8 cellular contexts compared by ENCODE assay signal in the genomic region with DNA sequence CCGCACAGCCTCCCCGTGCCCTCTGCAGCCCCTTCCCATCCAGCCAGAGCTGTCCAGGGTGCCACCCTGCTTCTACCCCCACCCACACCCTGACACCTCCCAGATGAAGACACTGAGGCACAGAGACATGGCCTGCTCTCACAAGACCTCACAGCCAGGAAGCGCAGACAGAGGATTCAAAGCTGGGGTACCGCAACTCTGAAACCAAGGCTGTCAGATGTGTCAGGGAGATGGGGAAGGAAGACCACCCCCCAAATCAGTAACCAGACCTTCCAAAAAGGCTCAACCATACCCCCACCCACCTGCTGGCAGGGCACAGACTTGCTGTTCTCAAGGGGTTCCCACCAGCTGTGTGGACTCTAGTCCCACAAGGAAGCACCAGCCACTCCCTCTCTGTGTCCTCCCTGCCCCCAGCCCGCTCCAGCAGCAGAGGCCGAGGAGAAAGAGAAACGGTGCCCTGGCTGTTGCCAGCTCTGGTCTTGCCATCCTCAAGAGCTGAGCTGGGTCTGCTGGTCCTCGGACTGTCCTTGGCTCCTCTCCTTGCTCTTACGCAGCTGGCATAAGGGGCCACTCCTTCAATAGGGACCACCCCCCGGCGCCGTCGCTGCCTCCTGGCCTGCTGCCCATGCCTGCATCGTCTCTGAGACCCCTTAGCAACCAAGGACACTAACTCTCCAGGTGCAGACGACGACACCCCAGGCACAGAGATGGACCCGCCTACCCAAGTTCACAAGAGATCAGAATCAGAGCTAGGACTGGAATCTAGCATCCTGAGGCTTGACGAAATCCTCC. TPM values are rescaled to one million over a fixed set of nuclear protein-coding genes. Genes with fewer than 3 reads are reported as not detected.
A peak's percentile ranks its signal among the peaks of the same experiment; 100 is the strongest.
DNase-seq lines count a peak whose midpoint lies in the region; ATAC-seq, FAIRE-seq and TF ChIP-seq lines count a peak whose summit lies in the region.

No MANE protein-coding gene starts in this region.

- H3K9me3 ChIP-seq in HUES64 (ENCODE audit: insufficient read depth, low read depth, low read length) (no peaks in the 10 kb centered on the region), K562 (replicated peaks; ENCODE audit: control insufficient read depth, insufficient read depth, low read depth, low read length) (no peaks in the 10 kb centered on the region), lung (ENCODE audit: control insufficient read depth in 2 of 2, insufficient read depth in 1 of 2, low read length in 1 of 2) (no peaks in the 10 kb centered on the region), tibial artery (no peaks in the 10 kb centered on the region)

- H3K27ac ChIP-seq in HUES64 (ENCODE audit: low read depth, low read length): peak overlapping the region; percentile 54; the same call in 1 of the 2 replicates
- no peak overlapping the region for H3K27ac ChIP-seq in K562 (ENCODE audit: extremely low read depth, low read depth, low read length)
- peak overlapping the region; percentile 39 to 93 for H3K27ac ChIP-seq in lung (ENCODE audit: low read depth in 1 of 2, low read length in 1 of 2)
- peak overlapping the region; percentile 94 to 96 for H3K27ac ChIP-seq in tibial artery

- H3K27me3 ChIP-seq in HUES64 (ENCODE audit: insufficient read depth, low read length): no peaks in the 10 kb centered on the region
- no peaks in the 10 kb centered on the region for H3K27me3 ChIP-seq in K562 (ENCODE audit: control insufficient read depth in 2 of 2, insufficient read depth in 2 of 2, low read length in 2 of 2)
- H3K27me3 ChIP-seq in lung (ENCODE audit: control insufficient read depth, insufficient read depth): no peaks in the 10 kb centered on the region
- H3K27me3 ChIP-seq in tibial artery: no peaks in the 10 kb centered on the region

- no peak for ATAC-seq in K562
- no peak for ATAC-seq in lung (ENCODE audit: insufficient read depth, low FRiP score)
- no peak for ATAC-seq in HG03520 (IDR thresholded peaks at IDR 0.05; ENCODE audit: unreplicated experiment)

- TF ChIP-seq RAD21 in K562 (CRISPR knock-in tag; conservative IDR thresholded peaks at IDR 0.05 in 1 of 2, IDR thresholded peaks at IDR 0.05 in 1 of 2): no peak

- TF ChIP-seq POLR2A in K562 (conservative IDR thresholded peaks at IDR 0.05): no peak

- no peak for TF ChIP-seq CTCF in AG09309 (IDR thresholded peaks at IDR 0.05; ENCODE audit: control insufficient read depth, insufficient read depth, low read depth, low read length, missing control alignments)
- no peak for TF ChIP-seq CTCF in K562 (IDR thresholded peaks at IDR 0.05 in 2 of 3, conservative IDR thresholded peaks at IDR 0.05 in 1 of 3; ENCODE audit: insufficient read depth in 2 of 3, low read depth in 1 of 3, low read length in 3 of 3)
- TF ChIP-seq CTCF in lung (IDR thresholded peaks at IDR 0.05; ENCODE audit: control extremely low read depth, extremely low read depth): no peak
- no peak for TF ChIP-seq CTCF in tibial artery (IDR thresholded peaks at IDR 0.05)

- H3K4me3 ChIP-seq in AG09309 (ENCODE audit: control insufficient read depth, low read depth, low read length) (peak overlapping the region; percentile 52), HUES64 (ENCODE audit: low read length) (peak overlapping the region; percentile 48), K562 (no peak overlapping the region), lung (peak overlapping the region; percentile 51), tibial artery (peak overlapping the region; percentile 65 to 76)

- no peak overlapping the region for H2AFZ ChIP-seq in K562 (ENCODE audit: low read depth, low read length)

- H3K9ac ChIP-seq in HUES64 (ENCODE audit: low read depth, low read length) (peak overlapping the region; percentile 50; the same call in 1 of the 2 replicates), K562 (ENCODE audit: insufficient read depth in 1 of 2, low read depth in 2 of 2, low read length in 2 of 2) (peak overlapping the region in 1 of 2 experiments; percentile 32; a peak in 1 of 4 replicates)

- 33% methylated on average over 17 of the region's 18 CpGs for WGBS in HUES64
- 67% methylated on average over 18 of the region's 18 CpGs for WGBS in K562 (ENCODE audit: insufficient coverage, low coverage, missing lambda C conversion rate)
- WGBS in lung, 2 donors: 4 to 8% methylated on average over 18 of the region's 18 CpGs

- H4K20me1 ChIP-seq in K562 (replicated peaks; ENCODE audit: control insufficient read depth, insufficient read depth, low read length): peaks cover 33% of the 10 kb centered on the region

- intact Hi-C loops in K562 (cut with micrococcal nuclease): no loop called here
- intact Hi-C loops in tibial artery (cut with DNase I; ENCODE audit: low total_unique reads): loop anchor here (2.0 kb wide), 1 partner anchor 38 kb away; no protein-coding TSS in a partner anchor

- in situ Hi-C loops in K562 (cut with MboI): no loop called here

- no peak for FAIRE-seq in K562 (lab: Jason Lieb, UNC)

- no peak overlapping the region for H3K4me2 ChIP-seq in K562 (ENCODE audit: insufficient read depth, low read length)

- CTCF ChIA-PET in K562 (lab: Yijun Ruan, JAX; ENCODE audit: low intra/inter-chr PET ratio): no interaction called here

- peaks cover 55% of the 10 kb centered on the region for H3K4me1 ChIP-seq in HUES64 (ENCODE audit: insufficient read depth, low read length)
- H3K4me1 ChIP-seq in K562 (replicated peaks in 1 of 2; ENCODE audit: control insufficient read depth in 2 of 2, insufficient read depth in 2 of 2, low read length in 2 of 2): peaks cover 0 to 9% of the 10 kb centered on the region in 2 experiments; a peak in 3 of 5 replicates
- peaks cover 7 to 25% of the 10 kb centered on the region in 2 donors for H3K4me1 ChIP-seq in lung (ENCODE audit: control insufficient read depth in 2 of 2, insufficient read depth in 2 of 2, low read length in 2 of 2)
- peaks cover 6 to 66% (median 58%) of the 10 kb centered on the region in 4 donors for H3K4me1 ChIP-seq in tibial artery

- H3K9me1 ChIP-seq in K562 (ENCODE audit: control insufficient read depth, insufficient read depth, low read length): no peaks in the 10 kb centered on the region

- H3K36me3 ChIP-seq in HUES64 (ENCODE audit: insufficient read depth, low read length) (no peaks in the 10 kb centered on the region), K562 (ENCODE audit: control insufficient read depth, insufficient read depth, low read length) (no peaks in the 10 kb centered on the region), lung (ENCODE audit: control insufficient read depth in 2 of 2, insufficient read depth in 2 of 2, low read length in 2 of 2) (no peaks in the 10 kb centered on the region), tibial artery (no peaks in the 10 kb centered on the region)

- DNase-seq in AG09309 (ENCODE audit: low read depth): no peak
- DNase-seq in K562 (ENCODE audit: extremely low read depth in 1 of 4, low spot score in 3 of 4): no peak
- no peak for DNase-seq in lung (ENCODE audit: low spot score)
- DNase-seq in tibial artery: peak; percentile 63 to 86
- no peak for DNase-seq in putamen (ENCODE audit: low spot score)
- no peak for DNase-seq in RPMI8226

- TF ChIP-seq EP300 in K562 (IDR thresholded peaks at IDR 0.05; ENCODE audit: low read length): no peak

- POLR2A ChIA-PET in K562 (lab: Yijun Ruan, JAX): interaction anchor here (0.6 to 5.1 kb wide), 6 partner anchors 9 to 42 kb away, joined by 3 to 30 read pairs (median 4); no protein-coding TSS in a partner anchor

- no peaks in the 10 kb centered on the region for H3K79me2 ChIP-seq in K562 (ENCODE audit: control insufficient read depth, insufficient read depth, low read length)

- BruUV-seq in K562 (replicated peaks; lab: Mats Ljungman, UMichigan): no TSS peak

RNA-seq across cellular contexts. Expression of a gene that starts 0.7 kb away (rescaled TPM):
- polyA plus RNA-seq in HUES64 (2013, experiment 1 of 2): 17.8 TPM
- polyA plus RNA-seq in HUES64 (2013, experiment 2 of 2): 18.9 TPM
- 30.2 and 45.5 TPM in 2 replicates for total RNA-seq in K562 (2011; cell fraction: chromatin; rRNA removed; ENCODE audit: low replicate concordance)
- 25.4 and 26.7 TPM in 2 replicates for total RNA-seq in K562 (2011; cell fraction: nucleolus; rRNA removed)
- total RNA-seq in K562 (2011; cell fraction: nucleoplasm; rRNA removed): 26.6 and 27.0 TPM in 2 replicates
- total RNA-seq in K562 (2014; rRNA removed): 5.3 and 8.1 TPM in 2 replicates
- total RNA-seq in K562 (2014; rRNA removed; fragmentation: Illumina TruSeq; extraction: Trizol): 3.7 and 3.9 TPM in 2 replicates
- total RNA-seq in K562 (2015; rRNA removed; fragmentation: Illumina TruSeq; extraction: Trizol): 2.6 and 2.7 TPM in 2 replicates
- total RNA-seq in K562 (2021): 16.9 and 20.5 TPM in 2 replicates
- polyA plus RNA-seq in K562 (2011; rRNA removed): 1.4 and 3.4 TPM in 2 replicates
- polyA plus RNA-seq in K562 (2011; cell fraction: cytosol; rRNA removed): 2.0 and 2.3 TPM in 2 replicates
- 8.0 and 8.2 TPM in 2 replicates for polyA plus RNA-seq in K562 (2011; cell fraction: nucleus; rRNA removed)
- 5.2 and 92.5 TPM in 2 replicates for polyA plus RNA-seq in K562 (2012)
- 11.1 and 14.0 TPM in 2 replicates for polyA plus RNA-seq in K562 (2014; fragmentation: Illumina TruSeq; extraction: Trizol)
- polyA plus RNA-seq in K562 (2014; fragmentation: Nextera tagmentation; extraction: Ambion mirVana): under 1 TPM; 0.29 to 0.37 TPM
- 6.5 and 6.7 TPM in 2 replicates for polyA plus RNA-seq in K562 (2014; rRNA removed)
- polyA minus RNA-seq in K562 (2011; rRNA and poly(A)+ RNA removed): 3.1 and 3.8 TPM in 2 replicates
- polyA minus RNA-seq in K562 (2011; cell fraction: cytosol; rRNA and poly(A)+ RNA removed): 1.9 and 4.6 TPM in 2 replicates
- polyA minus RNA-seq in K562 (2011; cell fraction: nucleus; rRNA and poly(A)+ RNA removed): 6.1 and 8.6 TPM in 2 replicates
- total RNA-seq in lung: 10 to 100 TPM; 47.4 to 79.5 TPM
- 10 to 100 TPM; 29.5 to 49.7 TPM for polyA plus RNA-seq in lung

RNA-seq across cellular contexts. Expression of a gene that starts 57.4 kb away (rescaled TPM):
- polyA plus RNA-seq in HUES64 (2013, experiment 1 of 2): 1.3 TPM
- 0.82 TPM for polyA plus RNA-seq in HUES64 (2013, experiment 2 of 2)
- total RNA-seq in K562 (2011; cell fraction: chromatin; rRNA removed; ENCODE audit: low replicate concordance): not detected in 2 replicates
- total RNA-seq in K562 (2011; cell fraction: nucleolus; rRNA removed): not detected in 2 replicates
- not detected in 2 replicates for total RNA-seq in K562 (2011; cell fraction: nucleoplasm; rRNA removed)
- total RNA-seq in K562 (2014; rRNA removed) (not detected in 2 replicates), K562 (2014; rRNA removed; fragmentation: Illumina TruSeq; extraction: Trizol) (not detected in 2 replicates), K562 (2015; rRNA removed; fragmentation: Illumina TruSeq; extraction: Trizol) (not detected in 2 replicates), K562 (2021) (0.98 and 1.5 TPM in 2 replicates), lung (10 to 100 TPM in 1 of 2 donors, under 1 TPM in 1; 0.77 to 24.9 TPM)
- polyA plus RNA-seq in K562 (2011; rRNA removed) (not detected in 2 replicates), K562 (2014; fragmentation: Illumina TruSeq; extraction: Trizol) (not detected in 2 replicates), K562 (2014; fragmentation: Nextera tagmentation; extraction: Ambion mirVana) (not detected), K562 (2014; rRNA removed) (not detected in 2 replicates), lung (100 to 1,000 TPM in 1 of 2 donors, 10 to 100 TPM in 1; 70.2 to 215 TPM)
- polyA plus RNA-seq in K562 (2011; cell fraction: cytosol; rRNA removed): not detected in 2 replicates
- polyA plus RNA-seq in K562 (2011; cell fraction: nucleus; rRNA removed): not detected in 2 replicates
- polyA plus RNA-seq in K562 (2012): not detected in 2 replicates
- polyA minus RNA-seq in K562 (2011; rRNA and poly(A)+ RNA removed): not detected in 2 replicates
- polyA minus RNA-seq in K562 (2011; cell fraction: cytosol; rRNA and poly(A)+ RNA removed): 2.5 TPM in 1 of 2 replicates, not detected in the other
- polyA minus RNA-seq in K562 (2011; cell fraction: nucleus; rRNA and poly(A)+ RNA removed): not detected in 2 replicates

Comparison
In these comparisons a context has a peak if more than half of its experiments do, and no peak if none do; other contexts are left out.
1. DNase-seq: peak in tibial artery (2 of 2); none in AG09309 (single experiment), K562 (0 of 4), lung (single experiment), putamen (single experiment) and RPMI8226 (single experiment).